In genomic region chr2:230441188-230441897, GRCh38 we compare ENCODE assay signal across 8 cellular contexts. TPM values are rescaled to one million over a fixed set of nuclear protein-coding genes. Genes with fewer than 3 reads are reported as not detected.
DNase-seq lines count a peak whose midpoint lies in the region; TF ChIP-seq lines count a peak whose summit lies in the region.

No MANE protein-coding gene starts in this region.

- no peak overlapping the region for H3K4me3 ChIP-seq in brain microvascular endothelial cell (ENCODE audit: low read depth, low read length)
- peak overlapping the region in 1 of 8 donors; percentile 47 for H3K4me3 ChIP-seq in spleen
- no peak overlapping the region for H3K4me3 ChIP-seq in SJCRH30

- in situ Hi-C loops in brain microvascular endothelial cell (cut with HindIII; ENCODE audit: low pct_ligation_motif_present, low sequenced_read_pairs): no loop called here

- WGBS in spleen, 5 donors: 25 to 40% (median 34%) methylated on average over 4 of the region's 4 CpGs

- peak in 1 of 3 donors; percentile 22 for TF ChIP-seq POLR2A in spleen (IDR thresholded peaks at IDR 0.05)

- intact Hi-C loops in spleen (cut with DNase I; ENCODE audit: low total_unique reads): no loop called here

- H3K4me1 ChIP-seq in spleen (peaks cover 33 to 79% (median 60%) of the 10 kb centered on the region in 6 donors), SJCRH30 (no peaks in the 10 kb centered on the region)

- TF ChIP-seq CTCF in brain microvascular endothelial cell (IDR thresholded peaks at IDR 0.05; ENCODE audit: low read depth, low read length, missing control alignments) (no peak), spleen (IDR thresholded peaks at IDR 0.05 in 8 of 11, conservative IDR thresholded peaks at IDR 0.05 in 3 of 11) (peak in 1 of 11 experiments; percentile 11)

- peak; percentile 44 for DNase-seq in activated naive CD4-positive, alpha-beta T cell treated with Interleukin-2 at 50 U/mL for 16 hours
- no peak for DNase-seq in activated naive CD4-positive, alpha-beta T cell (lab: John Stamatoyannopoulos, UW)
- DNase-seq in OCI-M1 (lab: John Stamatoyannopoulos, UW) (peak; percentile 77), brain microvascular endothelial cell (peak; percentile 22), spleen (peak; percentile 83), NCI-H510A treated with DMSO at 0.1 percent for 48 hours (lab: John Stamatoyannopoulos, UW) (no peak), HuH-7.5 (ENCODE audit: low spot score) (no peak), SJCRH30 (no peak)

- peak overlapping the region; percentile 18 for H3K27ac ChIP-seq in brain microvascular endothelial cell
- peak overlapping the region; percentile 55 to 94 (median 82) for H3K27ac ChIP-seq in spleen
- H3K27ac ChIP-seq in SJCRH30: no peak overlapping the region

- no peaks in the 10 kb centered on the region for H3K27me3 ChIP-seq in brain microvascular endothelial cell (replicated peaks)
- no peaks in the 10 kb centered on the region for H3K27me3 ChIP-seq in spleen (replicated peaks in 1 of 7)
- H3K27me3 ChIP-seq in SJCRH30: no peaks in the 10 kb centered on the region

- H3K36me3 ChIP-seq in brain microvascular endothelial cell (replicated peaks) (peaks cover 28% of the 10 kb centered on the region), spleen (peaks cover 0 to 63% (median 38%) of the 10 kb centered on the region in 6 donors), SJCRH30 (no peaks in the 10 kb centered on the region)

- H3K9me3 ChIP-seq in spleen (peaks cover 0 to 15% (median 6%) of the 10 kb centered on the region in 8 donors), SJCRH30 (replicated peaks) (no peaks in the 10 kb centered on the region)

RNA-seq across cellular contexts. Expression of gene SP100, which starts 25.3 kb away (rescaled TPM):
- total RNA-seq in spleen: 100 to 1,000 TPM; 202 to 327 (median 270) TPM
- polyA plus RNA-seq in spleen: 100 to 1,000 TPM in 2 of 3 donors, 10 to 100 TPM in 1; 97.5 to 120 (median 118) TPM
- 5.5 and 6.2 TPM in 2 replicates for total RNA-seq in SJCRH30 (2014; rRNA removed; shearing (Covaris generic))

Comparison
In these comparisons a context has a peak if more than half of its experiments do, and no peak if none do; other contexts are left out.
1. DNase-seq: peak in activated naive CD4-positive, alpha-beta T cell treated with Interleukin-2 at 50 U/mL for 16 hours (single experiment), OCI-M1 (single experiment), brain microvascular endothelial cell (single experiment) and spleen (single experiment); none in activated naive CD4-positive, alpha-beta T cell (0 of 4), NCI-H510A treated with DMSO at 0.1 percent for 48 hours (single experiment), HuH-7.5 (single experiment) and SJCRH30 (0 of 2).
2. RNA of gene SP100, which starts 25.3 kb away (total RNA-seq): 202 to 327 TPM in spleen; 5.5 to 6.2 TPM in SJCRH30; every median in the first group is over 10 times any median in the second.